15 cellular contexts compared by ENCODE assay signal in genomic region chr3:142647856-142648255, GRCh38. TPM values are rescaled to one million over a fixed set of nuclear protein-coding genes. Genes with fewer than 3 reads are reported as not detected.
DNase-seq lines count a peak whose midpoint lies in the region; ATAC-seq and FAIRE-seq lines count a peak whose summit lies in the region.
"Had no signal": no experiment of that assay in that cellular context is flagged by ENCODE, and none has a peak within 500 bp of the region (broad histone marks: within the 10 kb centered on the region; RNA-seq: fewer than 3 reads in every experiment).

No MANE protein-coding gene starts in this region.

- ATAC-seq in GM21381 (IDR thresholded peaks at IDR 0.05; ENCODE audit: unreplicated experiment) = no peak
- ATAC-seq in HG03025 (IDR thresholded peaks at IDR 0.05; ENCODE audit: low FRiP score, unreplicated experiment) = no peak
- no peak for ATAC-seq in left cardiac atrium
- ATAC-seq: activated naive CD8-positive, alpha-beta T cell treated with anti-CD3 and anti-CD28 coated beads, Interleukin-2, amount 50 U/mL, for 24 hours; naive thymus-derived CD8-positive, alpha-beta T cell had no signal

- intact Hi-C loops in left cardiac atrium (cut with DNase I) = no loop called here

- FAIRE-seq in colon (lab: Jason Lieb, UNC) = peak; percentile 80

- DNase-seq in Daoy (ENCODE audit: low read depth) (peak; percentile 73), M059J (ENCODE audit: low read depth) (peak; percentile 83), left kidney (ENCODE audit: low read depth, low spot score) (peak; percentile 2), iPS-NIHi11 (ENCODE audit: low spot score) (no peak), left cardiac atrium (no peak)
- DNase-seq: activated naive CD8-positive, alpha-beta T cell treated with anti-CD3 and anti-CD28 coated beads, Interleukin-2, amount 50 U/mL, for 24 hours; naive thymus-derived CD8-positive, alpha-beta T cell; NCI-H1417; NCI-H510A treated with DMSO at 0.1 percent for 48 hours; retina; stimulated activated CD4-positive, alpha-beta T cell treated with anti-CD3 and anti-CD28 coated beads, Interleukin-4, amount 100 ng/mL, for 24 hours; stimulated activated naive CD4-positive, alpha-beta T cell had no signal

RNA-seq across cellular contexts. Expression of gene PLS1, which starts 51.7 kb away (rescaled TPM):
- 30.5 and 31.6 TPM in 2 replicates for total RNA-seq in Daoy (2014; rRNA removed; shearing (Covaris generic))
- total RNA-seq in M059J (2014; rRNA removed; shearing (Covaris generic)) = 13.9 and 17.1 TPM in 2 replicates
- total RNA-seq in left cardiac atrium = 1 to 10 TPM; 1.5 to 2.9 TPM

Comparison
In these comparisons a context has a peak if more than half of its experiments do, and no peak if none do; other contexts are left out.
1. DNase-seq: peak in Daoy (single experiment), M059J (single experiment) and left kidney (single experiment); none in iPS-NIHi11 (single experiment) and left cardiac atrium (single experiment).